1 cellular context compared by ENCODE assay signal in the genomic region with DNA sequence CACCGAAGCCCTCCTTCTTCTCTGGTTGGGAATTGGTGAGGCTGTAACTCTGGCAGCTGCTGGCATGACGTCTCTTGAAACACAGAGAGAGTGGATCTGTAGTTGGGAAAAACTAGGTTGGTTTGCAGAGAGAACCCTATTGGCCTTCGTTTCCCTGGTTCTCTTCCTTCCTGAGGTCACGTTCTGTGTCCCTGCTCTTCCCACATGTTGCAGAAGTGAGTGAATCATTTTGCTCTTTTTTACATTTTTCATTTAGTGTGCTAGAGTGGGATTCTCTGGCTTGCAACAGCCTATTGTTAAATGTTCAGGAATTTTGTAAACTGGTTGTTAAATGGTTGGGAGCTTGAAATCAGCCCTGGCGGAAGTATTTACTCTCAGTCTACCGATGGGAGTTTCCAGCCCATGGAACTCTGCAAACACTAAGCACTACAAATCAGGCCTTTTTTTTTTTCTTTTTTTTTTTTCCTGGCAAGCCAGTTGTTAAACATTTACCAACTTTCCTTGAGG.
TF ChIP-seq lines count a peak whose summit lies in the region.

No MANE protein-coding gene starts in this region.

TF ChIP-seq in HepG2, 621 proteins besides CTCF, POLR2A, EP300 and RAD21 (continued from another document and continues in another):
- TF ChIP-seq, protein P1, sequence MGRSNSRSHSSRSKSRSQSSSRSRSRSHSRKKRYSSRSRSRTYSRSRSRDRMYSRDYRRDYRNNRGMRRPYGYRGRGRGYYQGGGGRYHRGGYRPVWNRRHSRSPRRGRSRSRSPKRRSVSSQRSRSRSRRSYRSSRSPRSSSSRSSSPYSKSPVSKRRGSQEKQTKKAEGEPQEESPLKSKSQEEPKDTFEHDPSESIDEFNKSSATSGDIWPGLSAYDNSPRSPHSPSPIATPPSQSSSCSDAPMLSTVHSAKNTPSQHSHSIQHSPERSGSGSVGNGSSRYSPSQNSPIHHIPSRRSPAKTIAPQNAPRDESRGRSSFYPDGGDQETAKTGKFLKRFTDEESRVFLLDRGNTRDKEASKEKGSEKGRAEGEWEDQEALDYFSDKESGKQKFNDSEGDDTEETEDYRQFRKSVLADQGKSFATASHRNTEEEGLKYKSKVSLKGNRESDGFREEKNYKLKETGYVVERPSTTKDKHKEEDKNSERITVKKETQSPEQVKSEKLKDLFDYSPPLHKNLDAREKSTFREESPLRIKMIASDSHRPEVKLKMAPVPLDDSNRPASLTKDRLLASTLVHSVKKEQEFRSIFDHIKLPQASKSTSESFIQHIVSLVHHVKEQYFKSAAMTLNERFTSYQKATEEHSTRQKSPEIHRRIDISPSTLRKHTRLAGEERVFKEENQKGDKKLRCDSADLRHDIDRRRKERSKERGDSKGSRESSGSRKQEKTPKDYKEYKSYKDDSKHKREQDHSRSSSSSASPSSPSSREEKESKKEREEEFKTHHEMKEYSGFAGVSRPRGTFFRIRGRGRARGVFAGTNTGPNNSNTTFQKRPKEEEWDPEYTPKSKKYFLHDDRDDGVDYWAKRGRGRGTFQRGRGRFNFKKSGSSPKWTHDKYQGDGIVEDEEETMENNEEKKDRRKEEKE (IDR thresholded peaks at IDR 0.05): no peak
- TF ChIP-seq ZNF724P (CRISPR knock-in tag; IDR thresholded peaks at IDR 0.05; ENCODE audit: borderline replicate concordance): no peak
- no peak for TF ChIP-seq SCMH1 (CRISPR knock-in tag; IDR thresholded peaks at IDR 0.05; ENCODE audit: borderline replicate concordance)
- no peak for TF ChIP-seq BORCS8-MEF2B (CRISPR knock-in tag; IDR thresholded peaks at IDR 0.05)
- no peak for TF ChIP-seq RFX3 (CRISPR knock-in tag; IDR thresholded peaks at IDR 0.05)
- TF ChIP-seq, protein P2, sequence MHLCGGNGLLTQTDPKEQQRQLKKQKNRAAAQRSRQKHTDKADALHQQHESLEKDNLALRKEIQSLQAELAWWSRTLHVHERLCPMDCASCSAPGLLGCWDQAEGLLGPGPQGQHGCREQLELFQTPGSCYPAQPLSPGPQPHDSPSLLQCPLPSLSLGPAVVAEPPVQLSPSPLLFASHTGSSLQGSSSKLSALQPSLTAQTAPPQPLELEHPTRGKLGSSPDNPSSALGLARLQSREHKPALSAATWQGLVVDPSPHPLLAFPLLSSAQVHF (CRISPR knock-in tag; IDR thresholded peaks at IDR 0.05): no peak
- TF ChIP-seq NFKB2 (CRISPR knock-in tag; IDR thresholded peaks at IDR 0.05; ENCODE audit: borderline replicate concordance): no peak
- TF ChIP-seq ZKSCAN5 (CRISPR knock-in tag; IDR thresholded peaks at IDR 0.05): no peak
- TF ChIP-seq, protein P3, sequence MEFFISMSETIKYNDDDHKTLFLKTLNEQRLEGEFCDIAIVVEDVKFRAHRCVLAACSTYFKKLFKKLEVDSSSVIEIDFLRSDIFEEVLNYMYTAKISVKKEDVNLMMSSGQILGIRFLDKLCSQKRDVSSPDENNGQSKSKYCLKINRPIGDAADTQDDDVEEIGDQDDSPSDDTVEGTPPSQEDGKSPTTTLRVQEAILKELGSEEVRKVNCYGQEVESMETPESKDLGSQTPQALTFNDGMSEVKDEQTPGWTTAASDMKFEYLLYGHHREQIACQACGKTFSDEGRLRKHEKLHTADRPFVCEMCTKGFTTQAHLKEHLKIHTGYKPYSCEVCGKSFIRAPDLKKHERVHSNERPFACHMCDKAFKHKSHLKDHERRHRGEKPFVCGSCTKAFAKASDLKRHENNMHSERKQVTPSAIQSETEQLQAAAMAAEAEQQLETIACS (CRISPR knock-in tag; IDR thresholded peaks at IDR 0.05): no peak
- TF ChIP-seq NFATC3 (CRISPR knock-in tag; IDR thresholded peaks at IDR 0.05): no peak
- TF ChIP-seq, protein P4, sequence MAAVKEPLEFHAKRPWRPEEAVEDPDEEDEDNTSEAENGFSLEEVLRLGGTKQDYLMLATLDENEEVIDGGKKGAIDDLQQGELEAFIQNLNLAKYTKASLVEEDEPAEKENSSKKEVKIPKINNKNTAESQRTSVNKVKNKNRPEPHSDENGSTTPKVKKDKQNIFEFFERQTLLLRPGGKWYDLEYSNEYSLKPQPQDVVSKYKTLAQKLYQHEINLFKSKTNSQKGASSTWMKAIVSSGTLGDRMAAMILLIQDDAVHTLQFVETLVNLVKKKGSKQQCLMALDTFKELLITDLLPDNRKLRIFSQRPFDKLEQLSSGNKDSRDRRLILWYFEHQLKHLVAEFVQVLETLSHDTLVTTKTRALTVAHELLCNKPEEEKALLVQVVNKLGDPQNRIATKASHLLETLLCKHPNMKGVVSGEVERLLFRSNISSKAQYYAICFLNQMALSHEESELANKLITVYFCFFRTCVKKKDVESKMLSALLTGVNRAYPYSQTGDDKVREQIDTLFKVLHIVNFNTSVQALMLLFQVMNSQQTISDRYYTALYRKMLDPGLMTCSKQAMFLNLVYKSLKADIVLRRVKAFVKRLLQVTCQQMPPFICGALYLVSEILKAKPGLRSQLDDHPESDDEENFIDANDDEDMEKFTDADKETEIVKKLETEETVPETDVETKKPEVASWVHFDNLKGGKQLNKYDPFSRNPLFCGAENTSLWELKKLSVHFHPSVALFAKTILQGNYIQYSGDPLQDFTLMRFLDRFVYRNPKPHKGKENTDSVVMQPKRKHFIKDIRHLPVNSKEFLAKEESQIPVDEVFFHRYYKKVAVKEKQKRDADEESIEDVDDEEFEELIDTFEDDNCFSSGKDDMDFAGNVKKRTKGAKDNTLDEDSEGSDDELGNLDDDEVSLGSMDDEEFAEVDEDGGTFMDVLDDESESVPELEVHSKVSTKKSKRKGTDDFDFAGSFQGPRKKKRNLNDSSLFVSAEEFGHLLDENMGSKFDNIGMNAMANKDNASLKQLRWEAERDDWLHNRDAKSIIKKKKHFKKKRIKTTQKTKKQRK (IDR thresholded peaks at IDR 0.05; ENCODE audit: low read length): no peak
- no peak for TF ChIP-seq ZFP41 (CRISPR knock-in tag; IDR thresholded peaks at IDR 0.05; ENCODE audit: borderline replicate concordance)
- TF ChIP-seq, protein P5, sequence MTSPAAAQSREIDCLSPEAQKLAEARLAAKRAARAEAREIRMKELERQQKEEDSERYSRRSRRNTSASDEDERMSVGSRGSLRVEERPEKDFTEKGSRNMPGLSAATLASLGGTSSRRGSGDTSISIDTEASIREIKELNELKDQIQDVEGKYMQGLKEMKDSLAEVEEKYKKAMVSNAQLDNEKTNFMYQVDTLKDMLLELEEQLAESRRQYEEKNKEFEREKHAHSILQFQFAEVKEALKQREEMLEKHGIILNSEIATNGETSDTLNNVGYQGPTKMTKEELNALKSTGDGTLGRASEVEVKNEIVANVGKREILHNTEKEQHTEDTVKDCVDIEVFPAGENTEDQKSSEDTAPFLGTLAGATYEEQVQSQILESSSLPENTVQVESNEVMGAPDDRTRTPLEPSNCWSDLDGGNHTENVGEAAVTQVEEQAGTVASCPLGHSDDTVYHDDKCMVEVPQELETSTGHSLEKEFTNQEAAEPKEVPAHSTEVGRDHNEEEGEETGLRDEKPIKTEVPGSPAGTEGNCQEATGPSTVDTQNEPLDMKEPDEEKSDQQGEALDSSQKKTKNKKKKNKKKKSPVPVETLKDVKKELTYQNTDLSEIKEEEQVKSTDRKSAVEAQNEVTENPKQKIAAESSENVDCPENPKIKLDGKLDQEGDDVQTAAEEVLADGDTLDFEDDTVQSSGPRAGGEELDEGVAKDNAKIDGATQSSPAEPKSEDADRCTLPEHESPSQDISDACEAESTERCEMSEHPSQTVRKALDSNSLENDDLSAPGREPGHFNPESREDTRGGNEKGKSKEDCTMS (CRISPR knock-in tag; conservative IDR thresholded peaks at IDR 0.05): no peak
- TF ChIP-seq POLR2G (IDR thresholded peaks at IDR 0.05; ENCODE audit: low read depth, low read length): no peak
- TF ChIP-seq SATB2 (CRISPR knock-in tag; IDR thresholded peaks at IDR 0.05): no peak
- TF ChIP-seq MYNN (CRISPR knock-in tag; IDR thresholded peaks at IDR 0.05; ENCODE audit: low read depth): no peak
- no peak for TF ChIP-seq TAF15 (IDR thresholded peaks at IDR 0.05; ENCODE audit: low read depth, low read length, poor library complexity, severe bottlenecking)
- TF ChIP-seq SRSF1 (optimal IDR thresholded peaks at IDR 0.05; ENCODE audit: low read depth, low read length): no peak
- no peak for TF ChIP-seq TEAD3 (CRISPR knock-in tag; optimal IDR thresholded peaks at IDR 0.05; ENCODE audit: borderline replicate concordance)
- TF ChIP-seq ZIK1 (CRISPR knock-in tag; IDR thresholded peaks at IDR 0.05; ENCODE audit: borderline replicate concordance, low read depth): no peak
- no peak for TF ChIP-seq ZNF251 (CRISPR knock-in tag; IDR thresholded peaks at IDR 0.05)
- TF ChIP-seq, protein P6, sequence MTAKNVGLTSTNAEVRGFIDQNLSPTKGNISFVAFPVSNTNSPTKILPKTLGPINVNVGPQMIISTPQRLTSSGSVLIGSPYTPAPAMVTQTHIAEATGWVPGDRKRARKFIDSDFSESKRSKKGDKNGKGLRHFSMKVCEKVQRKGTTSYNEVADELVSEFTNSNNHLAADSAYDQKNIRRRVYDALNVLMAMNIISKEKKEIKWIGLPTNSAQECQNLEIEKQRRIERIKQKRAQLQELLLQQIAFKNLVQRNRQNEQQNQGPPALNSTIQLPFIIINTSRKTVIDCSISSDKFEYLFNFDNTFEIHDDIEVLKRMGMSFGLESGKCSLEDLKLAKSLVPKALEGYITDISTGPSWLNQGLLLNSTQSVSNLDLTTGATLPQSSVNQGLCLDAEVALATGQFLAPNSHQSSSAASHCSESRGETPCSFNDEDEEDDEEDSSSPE (CRISPR knock-in tag; IDR thresholded peaks at IDR 0.05): no peak
- TF ChIP-seq BHLHE40 (IDR thresholded peaks at IDR 0.05; ENCODE audit: low read length): peak; percentile 50; the same call in 1 of the 2 replicates
- TF ChIP-seq, protein P7, sequence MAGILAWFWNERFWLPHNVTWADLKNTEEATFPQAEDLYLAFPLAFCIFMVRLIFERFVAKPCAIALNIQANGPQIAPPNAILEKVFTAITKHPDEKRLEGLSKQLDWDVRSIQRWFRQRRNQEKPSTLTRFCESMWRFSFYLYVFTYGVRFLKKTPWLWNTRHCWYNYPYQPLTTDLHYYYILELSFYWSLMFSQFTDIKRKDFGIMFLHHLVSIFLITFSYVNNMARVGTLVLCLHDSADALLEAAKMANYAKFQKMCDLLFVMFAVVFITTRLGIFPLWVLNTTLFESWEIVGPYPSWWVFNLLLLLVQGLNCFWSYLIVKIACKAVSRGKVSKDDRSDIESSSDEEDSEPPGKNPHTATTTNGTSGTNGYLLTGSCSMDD (CRISPR knock-in tag; IDR thresholded peaks at IDR 0.05): no peak
- TF ChIP-seq, protein P8, sequence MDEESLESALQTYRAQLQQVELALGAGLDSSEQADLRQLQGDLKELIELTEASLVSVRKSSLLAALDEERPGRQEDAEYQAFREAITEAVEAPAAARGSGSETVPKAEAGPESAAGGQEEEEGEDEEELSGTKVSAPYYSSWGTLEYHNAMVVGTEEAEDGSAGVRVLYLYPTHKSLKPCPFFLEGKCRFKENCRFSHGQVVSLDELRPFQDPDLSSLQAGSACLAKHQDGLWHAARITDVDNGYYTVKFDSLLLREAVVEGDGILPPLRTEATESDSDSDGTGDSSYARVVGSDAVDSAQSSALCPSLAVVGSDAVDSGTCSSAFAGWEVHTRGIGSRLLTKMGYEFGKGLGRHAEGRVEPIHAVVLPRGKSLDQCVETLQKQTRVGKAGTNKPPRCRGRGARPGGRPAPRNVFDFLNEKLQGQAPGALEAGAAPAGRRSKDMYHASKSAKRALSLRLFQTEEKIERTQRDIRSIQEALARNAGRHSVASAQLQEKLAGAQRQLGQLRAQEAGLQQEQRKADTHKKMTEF (CRISPR knock-in tag; IDR thresholded peaks at IDR 0.05): no peak
- TF ChIP-seq ZNF674 (CRISPR knock-in tag; IDR thresholded peaks at IDR 0.05; ENCODE audit: low read depth): no peak
- TF ChIP-seq, protein P9, sequence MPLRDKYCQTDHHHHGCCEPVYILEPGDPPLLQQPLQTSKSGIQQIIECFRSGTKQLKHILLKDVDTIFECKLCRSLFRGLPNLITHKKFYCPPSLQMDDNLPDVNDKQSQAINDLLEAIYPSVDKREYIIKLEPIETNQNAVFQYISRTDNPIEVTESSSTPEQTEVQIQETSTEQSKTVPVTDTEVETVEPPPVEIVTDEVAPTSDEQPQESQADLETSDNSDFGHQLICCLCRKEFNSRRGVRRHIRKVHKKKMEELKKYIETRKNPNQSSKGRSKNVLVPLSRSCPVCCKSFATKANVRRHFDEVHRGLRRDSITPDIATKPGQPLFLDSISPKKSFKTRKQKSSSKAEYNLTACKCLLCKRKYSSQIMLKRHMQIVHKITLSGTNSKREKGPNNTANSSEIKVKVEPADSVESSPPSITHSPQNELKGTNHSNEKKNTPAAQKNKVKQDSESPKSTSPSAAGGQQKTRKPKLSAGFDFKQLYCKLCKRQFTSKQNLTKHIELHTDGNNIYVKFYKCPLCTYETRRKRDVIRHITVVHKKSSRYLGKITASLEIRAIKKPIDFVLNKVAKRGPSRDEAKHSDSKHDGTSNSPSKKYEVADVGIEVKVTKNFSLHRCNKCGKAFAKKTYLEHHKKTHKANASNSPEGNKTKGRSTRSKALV (CRISPR knock-in tag; IDR thresholded peaks at IDR 0.05): 0 out of 2 replicates have a peak, but pooled peaks have one; percentile 44
- no peak for TF ChIP-seq ZBTB21 (CRISPR knock-in tag; IDR thresholded peaks at IDR 0.05)
- no peak for TF ChIP-seq IKZF4 (CRISPR knock-in tag; IDR thresholded peaks at IDR 0.05; ENCODE audit: borderline replicate concordance, low read depth, not compliant biosample characterization)
- no peak for TF ChIP-seq ZFP62 (CRISPR knock-in tag; IDR thresholded peaks at IDR 0.05)
- no peak for TF ChIP-seq TBX3 (IDR thresholded peaks at IDR 0.05; ENCODE audit: borderline replicate concordance)
- TF ChIP-seq SMAD3 (CRISPR knock-in tag; IDR thresholded peaks at IDR 0.05): no peak
- no peak for TF ChIP-seq GTF3A (CRISPR knock-in tag; conservative IDR thresholded peaks at IDR 0.05)
- TF ChIP-seq, protein P10, sequence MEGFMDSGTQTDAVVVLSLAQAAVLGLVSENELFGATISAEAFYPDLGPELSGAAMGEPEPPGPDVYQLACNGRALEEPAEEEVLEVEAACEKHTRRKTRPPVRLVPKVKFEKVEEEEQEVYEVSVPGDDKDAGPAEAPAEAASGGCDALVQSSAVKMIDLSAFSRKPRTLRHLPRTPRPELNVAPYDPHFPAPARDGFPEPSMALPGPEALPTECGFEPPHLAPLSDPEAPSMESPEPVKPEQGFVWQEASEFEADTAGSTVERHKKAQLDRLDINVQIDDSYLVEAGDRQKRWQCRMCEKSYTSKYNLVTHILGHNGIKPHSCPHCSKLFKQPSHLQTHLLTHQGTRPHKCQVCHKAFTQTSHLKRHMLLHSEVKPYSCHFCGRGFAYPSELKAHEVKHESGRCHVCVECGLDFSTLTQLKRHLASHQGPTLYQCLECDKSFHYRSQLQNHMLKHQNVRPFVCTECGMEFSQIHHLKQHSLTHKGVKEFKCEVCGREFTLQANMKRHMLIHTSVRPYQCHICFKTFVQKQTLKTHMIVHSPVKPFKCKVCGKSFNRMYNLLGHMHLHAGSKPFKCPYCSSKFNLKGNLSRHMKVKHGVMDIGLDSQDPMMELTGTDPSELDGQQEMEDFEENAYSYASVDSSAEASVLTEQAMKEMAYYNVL (CRISPR knock-in tag; IDR thresholded peaks at IDR 0.05; ENCODE audit: borderline replicate concordance): peak; percentile 72; the same call in 1 of the 2 replicates
- no peak for TF ChIP-seq ZNF136 (CRISPR knock-in tag; IDR thresholded peaks at IDR 0.05; ENCODE audit: low read depth)
- TF ChIP-seq RELA (CRISPR knock-in tag; IDR thresholded peaks at IDR 0.05): no peak
- TF ChIP-seq, protein P11, sequence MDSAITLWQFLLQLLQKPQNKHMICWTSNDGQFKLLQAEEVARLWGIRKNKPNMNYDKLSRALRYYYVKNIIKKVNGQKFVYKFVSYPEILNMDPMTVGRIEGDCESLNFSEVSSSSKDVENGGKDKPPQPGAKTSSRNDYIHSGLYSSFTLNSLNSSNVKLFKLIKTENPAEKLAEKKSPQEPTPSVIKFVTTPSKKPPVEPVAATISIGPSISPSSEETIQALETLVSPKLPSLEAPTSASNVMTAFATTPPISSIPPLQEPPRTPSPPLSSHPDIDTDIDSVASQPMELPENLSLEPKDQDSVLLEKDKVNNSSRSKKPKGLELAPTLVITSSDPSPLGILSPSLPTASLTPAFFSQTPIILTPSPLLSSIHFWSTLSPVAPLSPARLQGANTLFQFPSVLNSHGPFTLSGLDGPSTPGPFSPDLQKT (CRISPR knock-in tag; IDR thresholded peaks at IDR 0.05; ENCODE audit: borderline replicate concordance): no peak
- TF ChIP-seq CREB1 (IDR thresholded peaks at IDR 0.05): no peak
- TF ChIP-seq CREB1 (CRISPR knock-in tag; IDR thresholded peaks at IDR 0.05): no peak
